ENCODE assay signal across 20 cellular contexts in the genomic region with DNA sequence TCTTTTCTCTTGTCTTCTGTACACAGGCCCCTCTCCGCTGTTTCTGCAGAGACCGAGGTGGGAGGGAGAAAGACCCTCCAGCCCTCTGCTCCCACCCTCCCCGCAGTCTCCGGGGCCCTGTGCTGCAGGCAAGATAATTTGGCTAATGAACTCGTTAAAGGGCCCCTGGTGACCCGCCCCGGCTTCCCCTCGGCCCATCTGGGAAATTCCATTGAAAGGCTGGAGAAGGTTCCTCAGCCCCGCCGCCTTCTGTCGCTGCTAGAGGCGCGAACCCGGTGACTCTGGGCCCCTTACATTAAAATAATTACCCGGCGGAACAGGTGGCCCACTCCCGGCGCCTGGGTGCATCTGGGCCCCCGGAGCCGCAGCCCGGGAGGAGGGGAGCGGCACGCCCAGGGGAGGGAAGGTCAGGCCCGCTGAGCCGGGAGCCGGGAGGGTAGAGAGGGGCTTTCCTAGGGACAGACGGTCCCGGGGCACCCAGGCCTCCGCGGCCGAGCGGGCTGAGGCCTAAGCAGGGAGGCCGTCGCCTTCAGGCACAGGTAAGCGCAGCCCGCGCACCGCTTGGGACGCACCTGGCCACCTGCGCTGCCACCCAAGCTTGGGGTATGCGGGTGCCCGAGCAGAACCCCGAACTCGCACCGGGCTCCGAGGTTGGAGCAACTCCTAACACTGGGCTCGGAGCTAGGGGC. TPM values are rescaled to one million over a fixed set of nuclear protein-coding genes. Genes with fewer than 3 reads are reported as not detected.
DNase-seq lines count a peak whose midpoint lies in the region; ATAC-seq and TF ChIP-seq lines count a peak whose summit lies in the region.
"Had no signal": no experiment of that assay in that cellular context is flagged by ENCODE, and none has a peak within 500 bp of the region (broad histone marks: within the 10 kb centered on the region; RNA-seq: fewer than 3 reads in every experiment).

No MANE protein-coding gene starts in this region.

- H3K36me3 ChIP-seq in GM23338 (ENCODE audit: insufficient read depth) = no peaks in the 10 kb centered on the region
- H3K36me3 ChIP-seq: ascending aorta, esophagus muscularis mucosa, right atrium auricular region, transverse colon had no signal

- H3K27me3 Mint-ChIP-seq in GM23338 (ENCODE audit: insufficient read depth, low read depth, poor library complexity) (peaks cover 98% of the 10 kb centered on the region), glutamatergic neuron (ENCODE audit: unreplicated experiment) (peaks cover 35% of the 10 kb centered on the region)
- H3K27me3 Mint-ChIP-seq in activated CD4-positive, alpha-beta T cell treated with anti-CD3 and anti-CD28 coated beads for 36 hours = peaks cover 69% of the 10 kb centered on the region

- H3K79me2 ChIP-seq in GM23338 (replicated peaks; ENCODE audit: insufficient read depth) = no peaks in the 10 kb centered on the region

- no peak overlapping the region; the same call in 2 of the 3 replicates for H3K4me3 Mint-ChIP-seq in GM23338
- no peak overlapping the region for H3K4me3 Mint-ChIP-seq in glutamatergic neuron (ENCODE audit: unreplicated experiment)
- no peak overlapping the region for H3K4me3 Mint-ChIP-seq in activated CD4-positive, alpha-beta T cell treated with anti-CD3 and anti-CD28 coated beads for 36 hours
- H3K4me3 Mint-ChIP-seq: activated naive CD4-positive, alpha-beta T cell treated with anti-CD3 and anti-CD28 coated beads, Interleukin-2, amount 10 ng/mL, durations not matched to agents 7 days and 5 days had no signal

- H3K4me2 ChIP-seq in GM23338 = peak overlapping the region; percentile 70

- H3K27ac ChIP-seq in GM23338 (ENCODE audit: low read depth) = no peak overlapping the region
- H3K27ac ChIP-seq: ascending aorta, esophagus muscularis mucosa, right atrium auricular region, transverse colon had no signal

- H3K27me3 ChIP-seq in GM23338 (ENCODE audit: insufficient read depth) = peaks cover 100% of the 10 kb centered on the region

- DNase-seq in GM23338 (ENCODE audit: low spot score) (peak; percentile 42), NCI-H524 (lab: John Stamatoyannopoulos, UW) (peak; percentile 78 to 82), glutamatergic neuron (peak; percentile 81), retina (peak; percentile 65), superior temporal gyrus (ENCODE audit: extremely low spot score) (no peak)
- no peak for DNase-seq in activated CD4-positive, alpha-beta T cell treated with anti-CD3 and anti-CD28 coated beads for 36 hours
- DNase-seq: activated naive CD4-positive, alpha-beta T cell treated with anti-CD3 and anti-CD28 coated beads, Interleukin-2, amount 10 ng/mL, durations not matched to agents 7 days and 5 days; cerebellar nuclear complex; effector CD8-positive, alpha-beta T cell; left ventricle myocardium superior; NCI-H1694 treated with DMSO at 0.1 percent for 48 hours; NCI-H446; occipital lobe; SHP77; transverse colon had no signal

- CTCF ChIA-PET in activated CD4-positive, alpha-beta T cell treated with anti-CD3 and anti-CD28 coated beads for 36 hours (lab: Charles Lee) = interaction anchor here (0.6 kb wide), 1 partner anchor 126 kb away, joined by 3 read pairs; no protein-coding TSS in a partner anchor

- H3K27ac Mint-ChIP-seq in GM23338 (no peak overlapping the region), glutamatergic neuron (ENCODE audit: unreplicated experiment) (peak overlapping the region; percentile 72)
- no peak overlapping the region for H3K27ac Mint-ChIP-seq in activated CD4-positive, alpha-beta T cell treated with anti-CD3 and anti-CD28 coated beads for 36 hours
- H3K27ac Mint-ChIP-seq: activated naive CD4-positive, alpha-beta T cell treated with anti-CD3 and anti-CD28 coated beads, Interleukin-2, amount 10 ng/mL, durations not matched to agents 7 days and 5 days; stimulated activated effector memory CD8-positive, alpha-beta T cell treated with anti-CD3 and anti-CD28 coated beads, Interleukin-12 subunit alpha, Interleukin-12 subunit beta, amount 100 ng/mL, for 72 hours had no signal

- H3K4me1 Mint-ChIP-seq in GM23338 = peaks cover 60% of the 10 kb centered on the region
- peaks cover 19% of the 10 kb centered on the region for H3K4me1 Mint-ChIP-seq in glutamatergic neuron (ENCODE audit: low read depth, unreplicated experiment)
- peaks cover 17% of the 10 kb centered on the region for H3K4me1 Mint-ChIP-seq in activated CD4-positive, alpha-beta T cell treated with anti-CD3 and anti-CD28 coated beads for 36 hours

- H3K4me1 ChIP-seq in GM23338 (ENCODE audit: insufficient read depth) = peaks cover 79% of the 10 kb centered on the region

- H3K36me3 Mint-ChIP-seq in GM23338 (ENCODE audit: low read depth) = no peaks in the 10 kb centered on the region
- H3K36me3 Mint-ChIP-seq in glutamatergic neuron (ENCODE audit: unreplicated experiment) = no peaks in the 10 kb centered on the region
- H3K36me3 Mint-ChIP-seq in activated CD4-positive, alpha-beta T cell treated with anti-CD3 and anti-CD28 coated beads for 36 hours (ENCODE audit: low read depth) = no peaks in the 10 kb centered on the region
- H3K36me3 Mint-ChIP-seq: activated naive CD4-positive, alpha-beta T cell treated with anti-CD3 and anti-CD28 coated beads, Interleukin-2, amount 10 ng/mL, durations not matched to agents 7 days and 5 days; stimulated activated effector memory CD8-positive, alpha-beta T cell treated with anti-CD3 and anti-CD28 coated beads, Interleukin-12 subunit alpha, Interleukin-12 subunit beta, amount 100 ng/mL, for 72 hours had no signal

- peak overlapping the region; percentile 49 for H3K4me3 ChIP-seq in GM23338
- H3K4me3 ChIP-seq: ascending aorta, esophagus muscularis mucosa, right atrium auricular region had no signal

- H3F3A ChIP-seq in GM23338 (replicated peaks; ENCODE audit: low read depth) = peaks cover 40% of the 10 kb centered on the region

- ATAC-seq in GM23338 (peak; percentile 1; the same call in 1 of the 3 replicates), HG03139 (IDR thresholded peaks at IDR 0.05; ENCODE audit: unreplicated experiment) (no peak)
- ATAC-seq in activated CD4-positive, alpha-beta T cell treated with anti-CD3 and anti-CD28 coated beads for 36 hours = no peak
- ATAC-seq: left ventricle myocardium superior had no signal

- no peak for TF ChIP-seq CTCF in GM23338 (conservative IDR thresholded peaks at IDR 0.05; ENCODE audit: low read depth in 2 of 2)
- no peak for TF ChIP-seq CTCF in glutamatergic neuron (IDR thresholded peaks at IDR 0.05; ENCODE audit: partially characterized antibody, unreplicated experiment)

- H3K9me3 Mint-ChIP-seq in GM23338 (peaks cover 5% of the 10 kb centered on the region; the same call in 1 of the 3 replicates), glutamatergic neuron (ENCODE audit: unreplicated experiment) (peaks cover 14% of the 10 kb centered on the region)
- H3K9me3 Mint-ChIP-seq in activated CD4-positive, alpha-beta T cell treated with anti-CD3 and anti-CD28 coated beads for 36 hours (ENCODE audit: low read depth) = no peaks in the 10 kb centered on the region
- H3K9me3 Mint-ChIP-seq: activated naive CD4-positive, alpha-beta T cell treated with anti-CD3 and anti-CD28 coated beads, Interleukin-2, amount 10 ng/mL, durations not matched to agents 7 days and 5 days; stimulated activated effector memory CD8-positive, alpha-beta T cell treated with anti-CD3 and anti-CD28 coated beads, Interleukin-12 subunit alpha, Interleukin-12 subunit beta, amount 100 ng/mL, for 72 hours had no signal

- intact Hi-C loops in activated CD4-positive, alpha-beta T cell treated with anti-CD3 and anti-CD28 coated beads for 36 hours (cut with DNase I, micrococcal nuclease) = loop anchor here (2.0 to 5.0 kb wide), 4 partner anchors 15 to 1645 kb away; partner anchors contain the start of gene UBE3C (in 1 of the 2)

- peaks cover 21% of the 10 kb centered on the region for H4K20me1 ChIP-seq in GM23338 (replicated peaks; ENCODE audit: insufficient read depth)

- H2AFZ ChIP-seq in GM23338 = no peak overlapping the region; the same call in 1 of the 2 replicates

- POLR2A ChIA-PET in activated CD4-positive, alpha-beta T cell treated with anti-CD3 and anti-CD28 coated beads for 36 hours (lab: Charles Lee) = no interaction called here

- H3K9me2 ChIP-seq in GM23338 (ENCODE audit: insufficient read depth) = no peaks in the 10 kb centered on the region

TF ChIP-seq in GM23338, 12 proteins besides CTCF, POLR2A, EP300 and RAD21:
- TF ChIP-seq EZH2 (IDR thresholded peaks at IDR 0.05; ENCODE audit: low read depth, unreplicated experiment) = peak; percentile 71
- no peak for TF ChIP-seq ZNF114 (CRISPR knock-in tag; IDR thresholded peaks at IDR 0.05)
- no peak for TF ChIP-seq ETS1 (IDR thresholded peaks at IDR 0.05)
- TF ChIP-seq CREB1 (CRISPR knock-in tag; IDR thresholded peaks at IDR 0.05; ENCODE audit: low read depth) = no peak

RNA-seq across cellular contexts. Expression of gene MNX1, which starts 7.3 kb away (rescaled TPM):
- 0.14 TPM in 1 of 2 replicates, not detected in the other for total RNA-seq in GM23338 (2014; rRNA removed; shearing (Covaris generic))
- polyA plus RNA-seq in GM23338 (2016; fragmentation: Nextera tagmentation; extraction: Ambion mirVana) = 0.14 and 0.24 TPM in 2 replicates
- total RNA-seq in glutamatergic neuron (ENCODE audit: unreplicated experiment) = 0.59 TPM
- not detected for total RNA-seq in activated CD4-positive, alpha-beta T cell treated with anti-CD3 and anti-CD28 coated beads for 36 hours
- total RNA-seq: ascending aorta, esophagus muscularis mucosa, left ventricle myocardium superior, occipital lobe, right atrium auricular region had no signal

Comparison
In these comparisons a context has a peak if more than half of its experiments do, and no peak if none do; other contexts are left out.
1. DNase-seq: peak in GM23338 (single experiment), NCI-H524 (2 of 2), glutamatergic neuron (single experiment) and retina (single experiment); none in superior temporal gyrus (single experiment) and activated CD4-positive, alpha-beta T cell treated with anti-CD3 and anti-CD28 coated beads for 36 hours (single experiment).